ENCODE assay signal across 2 cellular contexts in genomic region chr10:48366261-48366660, GRCh38.
TF ChIP-seq lines count a peak whose summit lies in the region.

No MANE protein-coding gene starts in this region.

TF ChIP-seq in SK-N-SH treated with all-trans-retinoic acid at 6 μM for 48 hours, 23 proteins besides CTCF, POLR2A, EP300 and RAD21 (continued from another document):
- TF ChIP-seq CREB5 (CRISPR knock-in tag; IDR thresholded peaks at IDR 0.05; ENCODE audit: low read depth) (no peak), CSRNP3 (CRISPR knock-in tag; IDR thresholded peaks at IDR 0.05) (no peak), OSR1 (CRISPR knock-in tag; IDR thresholded peaks at IDR 0.05) (no peak)

TF ChIP-seq in SK-N-SH, 30 proteins besides CTCF, POLR2A, EP300 and RAD21 (continued from another document):
- TF ChIP-seq USF1 (IDR thresholded peaks at IDR 0.05; ENCODE audit: borderline replicate concordance, low read depth): no peak
- TF ChIP-seq JUND (IDR thresholded peaks at IDR 0.05): no peak
- TF ChIP-seq ZBTB33 (IDR thresholded peaks at IDR 0.05; ENCODE audit: borderline replicate concordance, low read depth): no peak
- TF ChIP-seq EZH2phosphoT487 (IDR thresholded peaks at IDR 0.05; ENCODE audit: borderline replicate concordance, low read depth): no peak
- no peak for TF ChIP-seq RXRA (IDR thresholded peaks at IDR 0.05; ENCODE audit: borderline replicate concordance, low read depth)
- no peak for TF ChIP-seq REST (IDR thresholded peaks at IDR 0.05; ENCODE audit: low read depth, low read length)
- no peak for TF ChIP-seq FOXM1 (IDR thresholded peaks at IDR 0.05; ENCODE audit: low read depth)
- TF ChIP-seq POLR2AphosphoS5 (IDR thresholded peaks at IDR 0.05; ENCODE audit: low read depth, low read length): no peak
- no peak for TF ChIP-seq NRF1 (IDR thresholded peaks at IDR 0.05; ENCODE audit: low read depth, low read length)
